Comparison of ENCODE assay signal across 1 cellular context in genomic region chr6:53647437-53648094, GRCh38.
TF ChIP-seq lines count a peak whose summit lies in the region.

No MANE protein-coding gene starts in this region.

TF ChIP-seq in GM12878, 131 proteins besides CTCF, POLR2A, EP300 and RAD21 (continued from another document):
- TF ChIP-seq NKRF (conservative IDR thresholded peaks at IDR 0.05) (no peak), PKNOX1 (IDR thresholded peaks at IDR 0.05) (no peak), TCF12 (IDR thresholded peaks at IDR 0.05; ENCODE audit: low read depth, low read length) (no peak), MLLT1 (IDR thresholded peaks at IDR 0.05) (no peak), PAX8 (IDR thresholded peaks at IDR 0.05) (no peak), ZSCAN29 (IDR thresholded peaks at IDR 0.05) (peak; percentile 94), MXI1 (IDR thresholded peaks at IDR 0.05; ENCODE audit: low read depth, low read length) (peak; percentile 36; the same call in 1 of the 2 replicates), KDM1A (IDR thresholded peaks at IDR 0.05; ENCODE audit: borderline replicate concordance) (no peak), RUNX3 (IDR thresholded peaks at IDR 0.05; ENCODE audit: low read length) (peak; percentile 85), SPI1 (IDR thresholded peaks at IDR 0.05; ENCODE audit: borderline replicate concordance, insufficient read depth, low read depth, low read length) (peak; percentile 90), EZH2 (IDR thresholded peaks at IDR 0.05; ENCODE audit: borderline replicate concordance, control insufficient read depth, low read depth, low read length) (no peak), DPF2 (IDR thresholded peaks at IDR 0.05) (0 out of 2 replicates have a peak, but pooled peaks have one; percentile 28), MEF2B (IDR thresholded peaks at IDR 0.05; ENCODE audit: partially characterized antibody, poor library complexity, severe bottlenecking) (no peak), SREBF2 (IDR thresholded peaks at IDR 0.05; ENCODE audit: low read length) (no peak), PRDM15 (CRISPR knock-in tag; IDR thresholded peaks at IDR 0.05) (no peak), REST (IDR thresholded peaks at IDR 0.05; ENCODE audit: low read depth, low read length) (no peak), EED (IDR thresholded peaks at IDR 0.05; ENCODE audit: low read depth) (no peak), JUND (IDR thresholded peaks at IDR 0.05; ENCODE audit: low read depth, low read length) (no peak), ATF7 (IDR thresholded peaks at IDR 0.05; ENCODE audit: low read depth) (peak; percentile 27; the same call in 1 of the 2 replicates), TCF7 (IDR thresholded peaks at IDR 0.05; ENCODE audit: borderline replicate concordance) (no peak), CHD4 (IDR thresholded peaks at IDR 0.05) (no peak), MTA2 (IDR thresholded peaks at IDR 0.05; ENCODE audit: low read depth) (no peak), ZNF384 (IDR thresholded peaks at IDR 0.05; ENCODE audit: borderline replicate concordance, low read depth, low read length) (no peak), IKZF2 (IDR thresholded peaks at IDR 0.05) (peak; percentile 42 to 50; a peak in 3 of 4 replicates), POLR2AphosphoS2 (IDR thresholded peaks at IDR 0.05; ENCODE audit: low read depth, low read length) (no peak), HSF1 (IDR thresholded peaks at IDR 0.05; ENCODE audit: low read depth, low read length) (no peak), STAT3 (IDR thresholded peaks at IDR 0.05; ENCODE audit: low read depth, low read length) (no peak), ELK1 (IDR thresholded peaks at IDR 0.05; ENCODE audit: low read depth, low read length) (no peak), E4F1 (IDR thresholded peaks at IDR 0.05; ENCODE audit: borderline replicate concordance, partially characterized antibody) (no peak), BMI1 (IDR thresholded peaks at IDR 0.05; ENCODE audit: borderline replicate concordance) (no peak), POU2F2 (IDR thresholded peaks at IDR 0.05; ENCODE audit: borderline replicate concordance, low read depth, low read length) (no peak), SMAD5 (IDR thresholded peaks at IDR 0.05; ENCODE audit: low read depth) (no peak), IRF3 (IDR thresholded peaks at IDR 0.05) (no peak)
